8 cellular contexts compared by ENCODE assay signal in genomic region chr9:78201158-78201777, GRCh38. TPM values are rescaled to one million over a fixed set of nuclear protein-coding genes. Genes with fewer than 3 reads are reported as not detected.
DNase-seq lines count a peak whose midpoint lies in the region; ATAC-seq and TF ChIP-seq lines count a peak whose summit lies in the region.
"Not testable (repeated sequence)": the region's sequence is repeated elsewhere in the genome, so short reads cannot be mapped to it uniquely, and the experiment has no call there.

No MANE protein-coding gene starts in this region.

- H3K4me1 Mint-ChIP-seq in dendritic cell treated with granulocyte-macrophage colony-stimulating factor and Interleukin-4, amounts not matched to agents 40 ng/mL and 50 ng/mL, for 4 days (ENCODE audit: low read depth), result peaks cover 44% of the 10 kb centered on the region
- H3K4me1 Mint-ChIP-seq in neural progenitor cell, result not testable (repeated sequence)
- H3K4me1 Mint-ChIP-seq in stimulated activated memory B cell treated with anti-CD40 and anti-IgM and Interleukin-4, amounts not matched to agents 10 μg/mL and 1 μg/mL and 100 μg/mL, for 72 hours, result peaks cover 35% of the 10 kb centered on the region

- H3K4me2 ChIP-seq in neural progenitor cell, result not testable (repeated sequence)

- H3K27me3 Mint-ChIP-seq in dendritic cell treated with granulocyte-macrophage colony-stimulating factor and Interleukin-4, amounts not matched to agents 40 ng/mL and 50 ng/mL, for 4 days; neural progenitor cell (ENCODE audit: insufficient read depth, low read depth); stimulated activated memory B cell treated with anti-CD40 and anti-IgM and Interleukin-4, amounts not matched to agents 10 μg/mL and 1 μg/mL and 100 μg/mL, for 72 hours: not testable (repeated sequence)

- not testable (repeated sequence) for H3K4me1 ChIP-seq in SJCRH30, neural progenitor cell

- H4K20me1 ChIP-seq in neural progenitor cell (ENCODE audit: low read depth), result not testable (repeated sequence)

- H3K27ac ChIP-seq in SJCRH30, neural progenitor cell: not testable (repeated sequence)

- H3K9ac ChIP-seq in neural progenitor cell, result not testable (repeated sequence)

- in situ Hi-C loops in KBM-7 (cut with MboI; ENCODE audit: low pct_unique_long_range_greater_than_20kb, low sequenced_read_pairs), result not testable (repeated sequence)

- peaks cover 17% of the 10 kb centered on the region for H3K9me3 Mint-ChIP-seq in dendritic cell treated with granulocyte-macrophage colony-stimulating factor and Interleukin-4, amounts not matched to agents 40 ng/mL and 50 ng/mL, for 4 days
- H3K9me3 Mint-ChIP-seq in neural progenitor cell, result not testable (repeated sequence)
- peaks cover 24% of the 10 kb centered on the region for H3K9me3 Mint-ChIP-seq in stimulated activated memory B cell treated with anti-CD40 and anti-IgM and Interleukin-4, amounts not matched to agents 10 μg/mL and 1 μg/mL and 100 μg/mL, for 72 hours

- not testable (repeated sequence) for H3K27me3 ChIP-seq in SJCRH30, neural progenitor cell

- H3K36me3 ChIP-seq in SJCRH30, neural progenitor cell: not testable (repeated sequence)

- H3K4me3 ChIP-seq in GM12865 (ENCODE audit: low read depth, low read length); neural progenitor cell: not testable (repeated sequence)
- H3K4me3 ChIP-seq in SJCRH30, result peak overlapping the region; percentile 31; the same call in 1 of the 2 replicates

- H3K79me2 ChIP-seq in neural progenitor cell (ENCODE audit: low read depth), result not testable (repeated sequence)

- intact Hi-C loops in dendritic cell treated with granulocyte-macrophage colony-stimulating factor and Interleukin-4, amounts not matched to agents 40 ng/mL and 50 ng/mL, for 4 days (cut with micrococcal nuclease), result not testable (repeated sequence)

- ATAC-seq in stimulated activated memory B cell treated with anti-CD40 and anti-IgM and Interleukin-4, amounts not matched to agents 10 μg/mL and 1 μg/mL and 100 μg/mL, for 72 hours, result peak; percentile 72

- H3K4me3 Mint-ChIP-seq in dendritic cell treated with granulocyte-macrophage colony-stimulating factor and Interleukin-4, amounts not matched to agents 40 ng/mL and 50 ng/mL, for 4 days; neural progenitor cell: not testable (repeated sequence)
- peak overlapping the region; percentile 34 for H3K4me3 Mint-ChIP-seq in stimulated activated memory B cell treated with anti-CD40 and anti-IgM and Interleukin-4, amounts not matched to agents 10 μg/mL and 1 μg/mL and 100 μg/mL, for 72 hours

- H2AFZ ChIP-seq in neural progenitor cell (replicated peaks), result peak overlapping the region; percentile 98

- H3F3A ChIP-seq in neural progenitor cell (ENCODE audit: low read depth), result not testable (repeated sequence)

- peak overlapping the region; percentile 68 for H3K27ac Mint-ChIP-seq in dendritic cell treated with granulocyte-macrophage colony-stimulating factor and Interleukin-4, amounts not matched to agents 40 ng/mL and 50 ng/mL, for 4 days
- not testable (repeated sequence) for H3K27ac Mint-ChIP-seq in neural progenitor cell
- peak overlapping the region; percentile 64 for H3K27ac Mint-ChIP-seq in stimulated activated memory B cell treated with anti-CD40 and anti-IgM and Interleukin-4, amounts not matched to agents 10 μg/mL and 1 μg/mL and 100 μg/mL, for 72 hours

- H3K9me3 ChIP-seq in SJCRH30 (replicated peaks); neural progenitor cell (ENCODE audit: low read depth): not testable (repeated sequence)

- DNase-seq in GM12865 (ENCODE audit: low read depth), result peak; percentile 72
- DNase-seq in H4 (ENCODE audit: low spot score), result peak; percentile 61
- peak; percentile 60 for DNase-seq in KBM-7
- DNase-seq in SJCRH30, result peak; percentile 23 to 41
- DNase-seq in activated CD8-positive, alpha-beta memory T cell treated with anti-CD3 and anti-CD28 coated beads, Interleukin-2, amount 50 U/mL, for 24 hours (ENCODE audit: extremely low read depth), result peak; percentile 14
- DNase-seq in neural progenitor cell (ENCODE audit: low spot score), result peak; percentile 7

- TF ChIP-seq CTCF in GM12865 (IDR thresholded peaks at IDR 0.05; ENCODE audit: insufficient read depth, low read depth, low read length, missing control alignments); neural progenitor cell (IDR thresholded peaks at IDR 0.05): not testable (repeated sequence)

- not testable (repeated sequence) for H3K36me3 Mint-ChIP-seq in dendritic cell treated with granulocyte-macrophage colony-stimulating factor and Interleukin-4, amounts not matched to agents 40 ng/mL and 50 ng/mL, for 4 days (ENCODE audit: low read depth); neural progenitor cell
- peaks cover 44% of the 10 kb centered on the region for H3K36me3 Mint-ChIP-seq in stimulated activated memory B cell treated with anti-CD40 and anti-IgM and Interleukin-4, amounts not matched to agents 10 μg/mL and 1 μg/mL and 100 μg/mL, for 72 hours

RNA-seq across cellular contexts. Expression of gene CEP78, which starts 34.6 kb away (rescaled TPM):
- total RNA-seq in H4 (2014; rRNA removed; shearing (Covaris generic)), result 24.2 and 30.9 TPM in 2 replicates
- total RNA-seq in SJCRH30 (2014; rRNA removed; shearing (Covaris generic)), result 75.7 and 89.2 TPM in 2 replicates
- total RNA-seq in neural progenitor cell (ENCODE audit: low replicate concordance), result 102 and 122 TPM in 2 replicates

Comparison
In these comparisons a context has a peak if more than half of its experiments do, and no peak if none do; other contexts are left out.
1. DNase-seq: peak in every context shown above with its lines; median percentile 72 in GM12865; 61 in H4; 60 in KBM-7; 32 in SJCRH30; 14 in activated CD8-positive, alpha-beta memory T cell treated with anti-CD3 and anti-CD28 coated beads, Interleukin-2, amount 50 U/mL, for 24 hours; 7 in neural progenitor cell.